8 cellular contexts compared by ENCODE assay signal in the genomic region with DNA sequence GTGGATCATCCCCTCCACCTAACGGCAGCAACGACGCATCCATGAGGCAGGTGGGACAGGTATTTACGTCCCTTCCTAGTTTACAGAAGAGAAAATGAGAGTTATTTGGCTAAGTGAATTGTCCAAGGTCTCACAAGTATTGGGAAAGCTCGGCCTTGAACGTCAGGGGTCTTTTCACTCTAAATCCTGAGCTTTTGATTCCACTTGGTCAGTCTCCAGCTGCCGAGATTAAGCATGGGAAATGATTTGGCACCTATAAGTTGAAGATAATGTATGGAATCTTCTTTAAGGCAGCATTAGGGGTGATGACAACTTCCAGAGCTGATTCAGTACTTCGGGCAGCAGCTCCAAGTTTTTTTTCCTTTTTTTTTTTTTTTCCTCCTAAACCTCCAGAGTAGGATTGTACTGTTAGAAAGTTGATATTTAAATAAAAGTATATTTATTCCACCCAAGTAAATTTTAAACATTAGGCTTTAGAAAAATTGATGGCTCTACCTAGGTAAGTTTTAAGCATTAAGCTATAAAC. TPM values are rescaled to one million over a fixed set of nuclear protein-coding genes. Genes with fewer than 3 reads are reported as not detected.
DNase-seq lines count a peak whose midpoint lies in the region; ATAC-seq and TF ChIP-seq lines count a peak whose summit lies in the region.

No MANE protein-coding gene starts in this region.

- no peak for DNase-seq in SK-N-MC (ENCODE audit: low read depth, low spot score)
- DNase-seq in foreskin fibroblast, result peak in 1 of 2 donors; percentile 31
- no peak for DNase-seq in NCI-H226
- no peak for DNase-seq in SIG-M5 treated with dmso at 0.1 percent for 504 hours (lab: John Stamatoyannopoulos, UW; ENCODE audit: unreplicated experiment)
- DNase-seq in SKM-1 (lab: John Stamatoyannopoulos, UW; ENCODE audit: unreplicated experiment), result no peak

- H3K9ac ChIP-seq in SK-N-MC (ENCODE audit: insufficient read length), result peak overlapping the region; percentile 66
- H3K9ac ChIP-seq in skeletal muscle satellite cell (ENCODE audit: low read depth, low read length), result peak overlapping the region; percentile 81

- peak overlapping the region; percentile 90 for H3K4me2 ChIP-seq in skeletal muscle satellite cell (ENCODE audit: low read length)

- peak overlapping the region; percentile 74 for H3K4me3 ChIP-seq in GM12875 (ENCODE audit: low read depth, low read length)
- peak overlapping the region; percentile 97 for H3K4me3 ChIP-seq in SK-N-MC
- H3K4me3 ChIP-seq in foreskin fibroblast (ENCODE audit: low read depth in 1 of 2, low read length in 2 of 2), result peak overlapping the region; percentile 86 to 95
- H3K4me3 ChIP-seq in skeletal muscle satellite cell (ENCODE audit: low read length), result peak overlapping the region; percentile 94

- no peak overlapping the region for H3K27ac ChIP-seq in SK-N-MC

- H3K27me3 ChIP-seq in skeletal muscle satellite cell (ENCODE audit: control insufficient read depth, insufficient read depth, low read length), result no peaks in the 10 kb centered on the region

- TF ChIP-seq CTCF in GM12875 (IDR thresholded peaks at IDR 0.05; ENCODE audit: borderline replicate concordance, insufficient read depth, low read depth, low read length) (no peak), foreskin fibroblast (IDR thresholded peaks at IDR 0.05; ENCODE audit: low read depth, low read length) (no peak)

- no peaks in the 10 kb centered on the region for H3K36me3 ChIP-seq in SK-N-MC (ENCODE audit: insufficient read depth, low read length)
- no peaks in the 10 kb centered on the region for H3K36me3 ChIP-seq in skeletal muscle satellite cell (ENCODE audit: insufficient read depth, low read length)

- H3K9me3 ChIP-seq in SK-N-MC (ENCODE audit: low read depth, low read length) (no peaks in the 10 kb centered on the region), skeletal muscle satellite cell (replicated peaks; ENCODE audit: low read length) (no peaks in the 10 kb centered on the region)

- peaks cover 6% of the 10 kb centered on the region for H3K4me1 ChIP-seq in skeletal muscle satellite cell (ENCODE audit: control insufficient read depth, insufficient read depth, low read length)

- no peak for ATAC-seq in HG02678 (IDR thresholded peaks at IDR 0.05; ENCODE audit: unreplicated experiment)

RNA-seq across cellular contexts. Expression of a gene that starts 0.7 kb away (rescaled TPM):
- total RNA-seq in skeletal muscle satellite cell (2012; rRNA removed), result 9.1 and 10.7 TPM in 2 replicates

RNA-seq across cellular contexts. Expression of a gene that starts 44.9 kb away (rescaled TPM):
- 10.9 and 15.0 TPM in 2 replicates for total RNA-seq in skeletal muscle satellite cell (2012; rRNA removed)

RNA-seq across cellular contexts. Expression of a gene that starts 58.5 kb away (rescaled TPM):
- total RNA-seq in skeletal muscle satellite cell (2012; rRNA removed), result 1.1 and 2.0 TPM in 2 replicates
